Comparison of ENCODE assay signal across 9 cellular contexts in genomic region chr19:1668339-1669123, GRCh38. TPM values are rescaled to one million over a fixed set of nuclear protein-coding genes. Genes with fewer than 3 reads are reported as not detected.
DNase-seq lines count a peak whose midpoint lies in the region; ATAC-seq and TF ChIP-seq lines count a peak whose summit lies in the region.
"Had no signal": no experiment of that assay in that cellular context is flagged by ENCODE, and none has a peak within 500 bp of the region (broad histone marks: within the 10 kb centered on the region; RNA-seq: fewer than 3 reads in every experiment).

No MANE protein-coding gene starts in this region.

- peak overlapping the region; percentile 24 for H3K4me3 Mint-ChIP-seq in activated T-helper 17 cell treated with anti-CD3 and anti-CD28 coated beads, Interleukin-2, amount 50 U/mL, for 72 hours
- peak overlapping the region; percentile 69 for H3K4me3 Mint-ChIP-seq in nephron progenitor cell
- no peak overlapping the region for H3K4me3 Mint-ChIP-seq in osteocyte (ENCODE audit: unreplicated experiment)

- no peak for TF ChIP-seq CTCF in nephron progenitor cell (IDR thresholded peaks at IDR 0.05)
- TF ChIP-seq CTCF in osteocyte (IDR thresholded peaks at IDR 0.05): no peak
- no peak for TF ChIP-seq CTCF in heart left ventricle (IDR thresholded peaks at IDR 0.05)

- H3K9me3 Mint-ChIP-seq in activated T-helper 17 cell treated with anti-CD3 and anti-CD28 coated beads, Interleukin-2, amount 50 U/mL, for 72 hours: no peaks in the 10 kb centered on the region
- no peaks in the 10 kb centered on the region for H3K9me3 Mint-ChIP-seq in nephron progenitor cell
- no peaks in the 10 kb centered on the region for H3K9me3 Mint-ChIP-seq in osteocyte (ENCODE audit: unreplicated experiment)

- DNase-seq in NCI-H2196 (lab: John Stamatoyannopoulos, UW; ENCODE audit: unreplicated experiment) (peak; percentile 14), NCI-H2196 treated with DMSO at 0.1 percent for 48 hours (lab: John Stamatoyannopoulos, UW; ENCODE audit: unreplicated experiment) (no peak), nephron progenitor cell (peak; percentile 41), medulla oblongata (ENCODE audit: extremely low spot score) (no peak), osteocyte (ENCODE audit: extremely low spot score, unreplicated experiment) (no peak), heart left ventricle (no peak)

- H3K27ac Mint-ChIP-seq in activated T-helper 17 cell treated with anti-CD3 and anti-CD28 coated beads, Interleukin-2, amount 50 U/mL, for 72 hours: no peak overlapping the region
- peak overlapping the region; percentile 6 for H3K27ac Mint-ChIP-seq in nephron progenitor cell
- H3K27ac Mint-ChIP-seq in osteocyte (ENCODE audit: unreplicated experiment): no peak overlapping the region

- no peak overlapping the region for H3K4me3 ChIP-seq in heart left ventricle
- H3K4me3 ChIP-seq: skin epidermis had no signal

- intact Hi-C loops in heart left ventricle (cut with DNase I): no loop called here

- peaks cover 9% of the 10 kb centered on the region for H3K4me1 Mint-ChIP-seq in activated T-helper 17 cell treated with anti-CD3 and anti-CD28 coated beads, Interleukin-2, amount 50 U/mL, for 72 hours
- H3K4me1 Mint-ChIP-seq in nephron progenitor cell: peaks cover 25% of the 10 kb centered on the region
- peaks cover 14% of the 10 kb centered on the region for H3K4me1 Mint-ChIP-seq in osteocyte (ENCODE audit: unreplicated experiment)

- H3K27ac ChIP-seq in heart left ventricle: no peak overlapping the region

- H3K36me3 Mint-ChIP-seq in activated T-helper 17 cell treated with anti-CD3 and anti-CD28 coated beads, Interleukin-2, amount 50 U/mL, for 72 hours (ENCODE audit: low read depth): no peaks in the 10 kb centered on the region
- H3K36me3 Mint-ChIP-seq in nephron progenitor cell (ENCODE audit: low read depth): no peaks in the 10 kb centered on the region
- H3K36me3 Mint-ChIP-seq in osteocyte (ENCODE audit: unreplicated experiment): no peaks in the 10 kb centered on the region

- peaks cover 31 to 76% (median 57%) of the 10 kb centered on the region in 9 donors for H3K27me3 ChIP-seq in heart left ventricle

- 4 to 9% (median 5%) methylated on average over 14 to 19 of the region's 19 CpGs for WGBS in heart left ventricle, 4 donors

- ATAC-seq in HG02678 (IDR thresholded peaks at IDR 0.05; ENCODE audit: unreplicated experiment) (peak; percentile 28), heart left ventricle (no peak)
- peak; percentile 49 for ATAC-seq in activated T-helper 17 cell treated with anti-CD3 and anti-CD28 coated beads, Interleukin-2, amount 50 U/mL, for 72 hours (replicated peaks)

- peaks cover 0 to 22% (median 4%) of the 10 kb centered on the region in 12 donors for H3K4me1 ChIP-seq in heart left ventricle

- TF ChIP-seq POLR2A in heart left ventricle (IDR thresholded peaks at IDR 0.05): no peak

- H3K36me3 ChIP-seq in heart left ventricle: no peaks in the 10 kb centered on the region

- peaks cover 16% of the 10 kb centered on the region for H3K27me3 Mint-ChIP-seq in activated T-helper 17 cell treated with anti-CD3 and anti-CD28 coated beads, Interleukin-2, amount 50 U/mL, for 72 hours
- H3K27me3 Mint-ChIP-seq in nephron progenitor cell (ENCODE audit: low read depth, poor library complexity) (peaks cover 75% of the 10 kb centered on the region), osteocyte (ENCODE audit: unreplicated experiment) (peaks cover 30% of the 10 kb centered on the region)

- H3K9me3 ChIP-seq in heart left ventricle: no peaks in the 10 kb centered on the region

RNA-seq across cellular contexts. Expression of gene TCF3, which starts 16.1 kb away (rescaled TPM):
- total RNA-seq in activated T-helper 17 cell treated with anti-CD3 and anti-CD28 coated beads, Interleukin-2, amount 50 U/mL, for 72 hours: 10 to 100 TPM; 53.6 to 87.0 TPM
- total RNA-seq in osteocyte (180 and 189 TPM in 2 replicates), heart left ventricle (10 to 100 TPM; 13.2 to 38.0 (median 22.3) TPM)
- 10 to 100 TPM; 13.4 to 40.2 TPM for polyA plus RNA-seq in heart left ventricle

Comparison
In these comparisons a context has a peak if more than half of its experiments do, and no peak if none do; other contexts are left out.
1. DNase-seq: peak in NCI-H2196 (single experiment) and nephron progenitor cell (single experiment); none in NCI-H2196 treated with DMSO at 0.1 percent for 48 hours (single experiment), medulla oblongata (single experiment), osteocyte (single experiment) and heart left ventricle (0 of 5).
2. ATAC-seq: peak in HG02678 (single experiment) and activated T-helper 17 cell treated with anti-CD3 and anti-CD28 coated beads, Interleukin-2, amount 50 U/mL, for 72 hours (single experiment); none in heart left ventricle (0 of 4).